ENCODE assay signal across 13 cellular contexts in the genomic region with DNA sequence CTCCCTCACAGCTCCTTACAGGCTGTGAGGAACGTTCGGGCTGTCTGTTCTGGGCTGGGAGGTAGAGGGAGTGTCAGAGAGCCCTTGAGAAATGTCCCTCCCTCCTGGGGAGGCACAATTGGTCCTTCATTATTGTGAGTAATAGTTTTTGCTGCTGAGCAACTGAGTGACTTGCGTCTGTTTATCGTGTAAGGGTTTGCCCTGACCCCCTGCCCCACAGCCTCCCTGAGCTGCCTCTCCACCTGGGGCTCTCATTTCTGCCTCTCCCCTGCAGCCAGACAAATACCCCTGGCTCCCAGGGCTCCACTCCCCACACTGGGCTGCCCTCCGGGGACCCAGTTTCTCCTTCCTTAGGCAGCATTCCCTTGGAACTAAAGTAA.
DNase-seq lines count a peak whose midpoint lies in the region; ATAC-seq, FAIRE-seq and TF ChIP-seq lines count a peak whose summit lies in the region.
"Had no signal": no experiment of that assay in that cellular context is flagged by ENCODE, and none has a peak within 500 bp of the region (broad histone marks: within the 10 kb centered on the region; RNA-seq: fewer than 3 reads in every experiment).

No MANE protein-coding gene starts in this region.

- no peak for TF ChIP-seq CTCF in foreskin keratinocyte (conservative IDR thresholded peaks at IDR 0.05)
- TF ChIP-seq CTCF in stomach (IDR thresholded peaks at IDR 0.05) = no peak

- TF ChIP-seq POLR2A in stomach (IDR thresholded peaks at IDR 0.05) = no peak
- no peak for TF ChIP-seq POLR2A in GM12892 (IDR thresholded peaks at IDR 0.05; ENCODE audit: low read depth, low read length)

- H3K9me3 Mint-ChIP-seq in effector memory CD8-positive, alpha-beta T cell = no peaks in the 10 kb centered on the region

- peak; percentile 44 for ATAC-seq in foreskin keratinocyte
- no peak for ATAC-seq in effector memory CD8-positive, alpha-beta T cell (replicated peaks)
- ATAC-seq in activated CD4-positive, CD25-positive, alpha-beta regulatory T cell treated with anti-CD3 and anti-CD28 coated beads, Interleukin-2, amount 50 U/mL, for 24 hours = no peak
- ATAC-seq: K562 had no signal

- H3K27ac ChIP-seq in foreskin keratinocyte (no peak overlapping the region), stomach (no peak overlapping the region)
- H3K27ac ChIP-seq: A549 had no signal

- H3K27me3 ChIP-seq in foreskin keratinocyte (peaks cover 45% of the 10 kb centered on the region), stomach (peaks cover 0 to 28% (median 5%) of the 10 kb centered on the region in 3 donors)

- H3K27me3 Mint-ChIP-seq in effector memory CD8-positive, alpha-beta T cell = peaks cover 29 to 72% of the 10 kb centered on the region in 2 donors

- WGBS in stomach, 5 donors = 26 to 37% (median 28%) methylated on average over 5 of the region's 5 CpGs

- peak; percentile 7 for DNase-seq in NCI-H146 (lab: John Stamatoyannopoulos, UW)
- no peak for DNase-seq in NCI-H146 treated with DMSO at 0.1 percent for 48 hours (lab: John Stamatoyannopoulos, UW; ENCODE audit: unreplicated experiment)
- DNase-seq in NCI-H2227 (lab: John Stamatoyannopoulos, UW; ENCODE audit: unreplicated experiment) = peak; percentile 63
- peak in 1 of 2 donors; percentile 16 for DNase-seq in foreskin keratinocyte
- DNase-seq in stomach = peak; percentile 16
- DNase-seq in effector memory CD8-positive, alpha-beta T cell = no peak
- DNase-seq in GM12892 (ENCODE audit: insufficient read length) = no peak
- DNase-seq: NK-92 treated with Interleukin-12 subunit alpha and Interleukin-12 subunit beta, amount 100 ng/mL, for 24 hours; T-helper 1 cell had no signal

- intact Hi-C loops in stomach (cut with DNase I; ENCODE audit: low total_unique reads) = no loop called here

- no peak overlapping the region for H3K4me3 ChIP-seq in stomach
- H3K4me3 ChIP-seq: A549, K562 had no signal

- no peak for FAIRE-seq in GM12892 (lab: Jason Lieb, UNC)
- FAIRE-seq: A549, endometrium, K562 had no signal

- no peaks in the 10 kb centered on the region for H3K9me3 ChIP-seq in stomach
- H3K9me3 ChIP-seq: A549 had no signal

- H3K27ac Mint-ChIP-seq in effector memory CD8-positive, alpha-beta T cell = no peak overlapping the region

- no peak for TF ChIP-seq EP300 in stomach (IDR thresholded peaks at IDR 0.05)

- no peaks in the 10 kb centered on the region for H3K36me3 ChIP-seq in stomach

- H3K36me3 Mint-ChIP-seq in effector memory CD8-positive, alpha-beta T cell (ENCODE audit: insufficient read depth) = no peaks in the 10 kb centered on the region

- no peak overlapping the region for H3K4me3 Mint-ChIP-seq in effector memory CD8-positive, alpha-beta T cell

- H3K4me1 Mint-ChIP-seq in effector memory CD8-positive, alpha-beta T cell (ENCODE audit: low read depth in 2 of 2) = peaks cover under 1 to 2% of the 10 kb centered on the region in 2 donors

- H3K4me1 ChIP-seq in foreskin keratinocyte (no peaks in the 10 kb centered on the region), stomach (peaks cover 0 to 8% (median 0%) of the 10 kb centered on the region in 4 donors)

Comparison
In these comparisons a context has a peak if more than half of its experiments do, and no peak if none do; other contexts are left out.
1. DNase-seq: peak in NCI-H146 (single experiment), NCI-H2227 (single experiment) and stomach (single experiment); none in NCI-H146 treated with DMSO at 0.1 percent for 48 hours (single experiment), effector memory CD8-positive, alpha-beta T cell (0 of 3) and GM12892 (single experiment).